ENCODE assay signal across 32 cellular contexts in genomic region chr1:233500111-233500510, GRCh38.
"Had no signal": no experiment of that assay in that cellular context is flagged by ENCODE, and none has a peak within 500 bp of the region (broad histone marks: within the 10 kb centered on the region; RNA-seq: fewer than 3 reads in every experiment).

No MANE protein-coding gene starts in this region.

- H3K4me1 ChIP-seq: adrenal gland, body of pancreas, breast epithelium had no signal

- H3K9me3 ChIP-seq: adrenal gland, body of pancreas, breast epithelium had no signal

- H3K36me3 ChIP-seq: adrenal gland, brain microvascular endothelial cell, breast epithelium had no signal

- H3K27ac ChIP-seq: adrenal gland, body of pancreas, brain microvascular endothelial cell, breast epithelium, VCaP had no signal

- H3K27me3 ChIP-seq: adrenal gland, body of pancreas, brain microvascular endothelial cell had no signal

- ATAC-seq: activated CD8-positive, alpha-beta T cell treated with anti-CD3 and anti-CD28 coated beads for 36 hours; activated naive CD4-positive, alpha-beta T cell treated with anti-CD3 and anti-CD28 coated beads, Interleukin-2, amount 50 U/mL, for 72 hours; activated T-cell treated with anti-CD3 and anti-CD28 coated beads, Interleukin-2, amount 50 U/mL, for 4 hours; activated T-cell treated with anti-CD3 and anti-CD28 coated beads, Interleukin-2, amount 50 U/mL, for 72 hours; activated T-helper 17 cell treated with anti-CD3 and anti-CD28 coated beads, Interleukin-2, amount 50 U/mL, for 72 hours; body of pancreas had no signal

- H3K4me3 ChIP-seq: adrenal gland, body of pancreas, breast epithelium had no signal

- DNase-seq: activated B cell treated with CpG ODN at 0.5 μM for 24 hours; activated CD4-positive, alpha-beta memory T cell treated with anti-CD3 and anti-CD28 coated beads for 36 hours; activated CD4-positive, alpha-beta T cell treated with anti-CD3 and anti-CD28 coated beads for 4 hours; activated CD4-positive, alpha-beta T cell treated with anti-CD3 and anti-CD28 coated beads, Interleukin-2, amount 10 ng/mL, durations not matched to agents 24 days and 14 days; activated CD4-positive, alpha-beta T cell treated with anti-CD3 and anti-CD28 coated beads, Interleukin-2, amount 50 U/mL, for 1 hour; activated CD4-positive, alpha-beta T cell treated with anti-CD3 and anti-CD28 coated beads, Interleukin-2, amount 50 U/mL, for 4 hours; activated CD4-positive, CD25-positive, alpha-beta regulatory T cell treated with anti-CD3 and anti-CD28 coated beads, Interleukin-2, amount 50 U/mL, for 72 hours; activated CD8-positive, alpha-beta memory T cell treated with anti-CD3 and anti-CD28 coated beads, Interleukin-2, amount 50 U/mL, for 4 hours; activated CD8-positive, alpha-beta T cell treated with anti-CD3 and anti-CD28 coated beads for 36 hours; activated effector memory CD4-positive, alpha-beta T cell treated with anti-CD3 and anti-CD28 coated beads, Interleukin-2, amount 50 U/mL, for 16 hours; activated gamma-delta T cell treated with Interleukin-2 at 50 U/mL for 16 hours; activated naive CD4-positive, alpha-beta T cell; activated naive CD4-positive, alpha-beta T cell treated with anti-CD3 and anti-CD28 coated beads for 36 hours; activated naive CD4-positive, alpha-beta T cell treated with anti-CD3 and anti-CD28 coated beads, Interleukin-2, amount 50 U/mL, for 16 hours; activated naive CD8-positive, alpha-beta T cell treated with anti-CD3 and anti-CD28 coated beads for 36 hours; activated T-cell treated with anti-CD3 and anti-CD28 coated beads for 4 hours; activated T-cell treated with anti-CD3 and anti-CD28 coated beads, Interleukin-2, amount 50 U/mL, for 1 hour; activated T-cell treated with anti-CD3 and anti-CD28 coated beads, Interleukin-2, amount 50 U/mL, for 4 hours; activated T-cell treated with anti-CD3 and anti-CD28 coated beads, Interleukin-2, amount 50 U/mL, for 72 hours; adrenal gland; amniotic stem cell; aorta; body of pancreas; brain microvascular endothelial cell; central memory CD4-positive, alpha-beta T cell; T-helper 1 cell; T-helper 2 cell; T-helper 9 cell had no signal
